ENCODE assay signal across 2 cellular contexts in genomic region chr19:44735011-44735410, GRCh38.
TF ChIP-seq lines count a peak whose summit lies in the region.

No MANE protein-coding gene starts in this region.

TF ChIP-seq in A549, 52 proteins besides CTCF, POLR2A, EP300 and RAD21:
- no peak for TF ChIP-seq RCOR1 (IDR thresholded peaks at IDR 0.05; ENCODE audit: low read depth, low read length)
- TF ChIP-seq FOSL2 (IDR thresholded peaks at IDR 0.05), result peak; percentile 36; the same call in 1 of the 2 replicates
- TF ChIP-seq FOSL2 (CRISPR knock-in tag; IDR thresholded peaks at IDR 0.05), result peak; percentile 92
- TF ChIP-seq RARB (CRISPR knock-in tag; IDR thresholded peaks at IDR 0.05), result no peak
- peak; percentile 41 for TF ChIP-seq MAFK (IDR thresholded peaks at IDR 0.05; ENCODE audit: partially characterized antibody)
- TF ChIP-seq MAX (IDR thresholded peaks at IDR 0.05), result peak; percentile 55
- peak; percentile 51; the same call in 1 of the 2 replicates for TF ChIP-seq E2F6 (IDR thresholded peaks at IDR 0.05; ENCODE audit: borderline replicate concordance, low read depth)
- no peak for TF ChIP-seq CHD2 (IDR thresholded peaks at IDR 0.05; ENCODE audit: low read length, partially characterized antibody)
- TF ChIP-seq JUN (IDR thresholded peaks at IDR 0.05), result 0 out of 5 replicates have a peak, but pooled peaks of 1 of the 2 experiments have one; percentile 25
- peak; percentile 79; the same call in 1 of the 2 replicates for TF ChIP-seq GATA3 (IDR thresholded peaks at IDR 0.05; ENCODE audit: borderline replicate concordance)
- TF ChIP-seq HOXB13 (CRISPR knock-in tag; IDR thresholded peaks at IDR 0.05; ENCODE audit: low read depth), result peak; percentile 41; the same call in 1 of the 2 replicates
- no peak for TF ChIP-seq SREBF2 (IDR thresholded peaks at IDR 0.05)

TF ChIP-seq in HCT116, 20 proteins besides CTCF, POLR2A, EP300 and RAD21:
- TF ChIP-seq ATF3 (IDR thresholded peaks at IDR 0.05), result no peak
- TF ChIP-seq MAX (IDR thresholded peaks at IDR 0.05), result peak; percentile 60
- TF ChIP-seq CBX3 (IDR thresholded peaks at IDR 0.05; ENCODE audit: low read depth), result no peak
- peak; percentile 44; the same call in 1 of the 2 replicates for TF ChIP-seq POLR2AphosphoS5 (IDR thresholded peaks at IDR 0.05; ENCODE audit: low read depth, low read length)
- peak; percentile 57; the same call in 1 of the 2 replicates for TF ChIP-seq SP1 (IDR thresholded peaks at IDR 0.05; ENCODE audit: low read depth)
- no peak for TF ChIP-seq TCF7L2 (IDR thresholded peaks at IDR 0.05; ENCODE audit: borderline replicate concordance, extremely low read depth, insufficient read depth, insufficient read length)
TF ChIP-seq in HCT116: peak in this region for 3.
